Comparison of ENCODE assay signal across 8 cellular contexts in genomic region chr7:66075590-66076458, GRCh38.
A peak's percentile ranks its signal among the peaks of the same experiment; 100 is the strongest.
DNase-seq lines count a peak whose midpoint lies in the region; ATAC-seq lines count a peak whose summit lies in the region.

Gene ASL, plus strand, starts transcription at chr7:66075819. Its CDS starts 263 bp downstream, at chr7:66076082.

- peak; percentile 100 for DNase-seq in AG08395 (ENCODE audit: low spot score)
- DNase-seq in NCI-H345 (lab: John Stamatoyannopoulos, UW): peak; percentile 95
- peak; percentile 67 for DNase-seq in activated CD4-positive, CD25-positive, alpha-beta regulatory T cell treated with anti-CD3 and anti-CD28 coated beads, Interleukin-2, amount 50 U/mL, for 16 hours (ENCODE audit: low read depth, low spot score)
- peak; percentile 81 for DNase-seq in central memory CD4-positive, alpha-beta T cell
- DNase-seq in iris pigment epithelial cell (ENCODE audit: low read depth): peak; percentile 90
- peak; percentile 80 to 89 for DNase-seq in stimulated activated CD4-positive, alpha-beta T cell treated with anti-CD3 and anti-CD28 coated beads, Interleukin-12 subunit alpha, Interleukin-12 subunit beta, amount 100 ng/mL, for 24 hours (ENCODE audit: low read depth in 2 of 2)

- ATAC-seq in GM18907 (IDR thresholded peaks at IDR 0.05; ENCODE audit: unreplicated experiment) (peak; percentile 99), HG03139 (IDR thresholded peaks at IDR 0.05; ENCODE audit: unreplicated experiment) (peak; percentile 97)

Comparison
In these comparisons a context has a peak if more than half of its experiments do, and no peak if none do; other contexts are left out.
1. Peak in every context shown above with its lines: DNase-seq and ATAC-seq.